ENCODE assay signal across 19 cellular contexts in the genomic region with DNA sequence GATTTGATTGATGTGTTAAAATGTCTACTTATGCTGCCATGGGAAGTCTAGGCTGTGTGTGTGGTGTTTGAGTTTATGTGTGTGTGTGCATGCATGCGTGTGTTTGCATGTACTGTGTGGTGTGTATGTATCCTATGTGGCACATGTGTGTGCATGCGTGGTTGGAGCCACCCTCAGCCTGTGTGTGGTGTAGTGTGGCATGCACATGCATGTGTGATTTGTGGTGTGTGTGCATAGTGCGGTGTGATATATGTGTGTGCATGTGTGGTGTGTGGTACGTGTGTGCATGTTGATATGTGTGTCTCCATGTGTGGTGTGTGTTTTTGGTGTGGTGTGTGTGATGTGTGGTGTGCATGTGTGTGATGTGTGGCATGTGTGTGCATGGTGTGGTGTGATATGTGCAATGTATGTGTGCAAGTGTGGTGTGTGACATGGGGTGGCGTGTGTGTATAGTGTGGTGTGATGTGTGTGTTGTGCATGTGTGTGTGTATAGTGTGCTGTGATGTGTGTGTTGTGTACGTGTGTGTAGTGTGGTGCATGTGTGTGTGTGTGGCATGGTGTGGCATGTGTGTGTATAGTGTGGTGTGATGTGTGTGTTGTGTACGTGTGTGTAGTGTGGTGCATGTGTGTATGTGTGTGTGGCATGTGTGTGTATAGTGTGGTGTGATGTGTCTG.
DNase-seq lines count a peak whose midpoint lies in the region; ATAC-seq and TF ChIP-seq lines count a peak whose summit lies in the region.
"Had no signal": no experiment of that assay in that cellular context is flagged by ENCODE, and none has a peak within 500 bp of the region (broad histone marks: within the 10 kb centered on the region; RNA-seq: fewer than 3 reads in every experiment).

No MANE protein-coding gene starts in this region.

- no peak overlapping the region for H3K27ac ChIP-seq in sigmoid colon

- POLR2A ChIA-PET in WTC11 (lab: Charles Lee): no interaction called here

- no peak overlapping the region for H3K4me3 ChIP-seq in sigmoid colon
- H3K4me3 ChIP-seq: MG63 had no signal

- H3K27ac Mint-ChIP-seq in WTC11: no peak overlapping the region
- no peak overlapping the region for H3K27ac Mint-ChIP-seq in endothelial cell (ENCODE audit: unreplicated experiment)
- H3K27ac Mint-ChIP-seq: CD4-positive, alpha-beta memory T cell had no signal

- no peaks in the 10 kb centered on the region for H3K4me1 Mint-ChIP-seq in WTC11
- H3K4me1 Mint-ChIP-seq in endothelial cell (ENCODE audit: unreplicated experiment): no peaks in the 10 kb centered on the region
- H3K4me1 Mint-ChIP-seq: CD4-positive, alpha-beta memory T cell had no signal

- H3K36me3 ChIP-seq in sigmoid colon: no peaks in the 10 kb centered on the region
- H3K36me3 ChIP-seq: BE2C, MG63 had no signal

- DNase-seq in activated CD8-positive, alpha-beta memory T cell treated with anti-CD3 and anti-CD28 coated beads, Interleukin-2, amount 50 U/mL, for 4 hours: peak; percentile 0
- no peak for DNase-seq in activated CD8-positive, alpha-beta memory T cell treated with anti-CD3 and anti-CD28 coated beads for 24 hours
- DNase-seq in WTC11 (ENCODE audit: low spot score): no peak
- DNase-seq in left lobe of liver (ENCODE audit: low spot score): peak; percentile 21
- DNase-seq in sigmoid colon: peak; percentile 44
- DNase-seq in NCI-H748 (lab: John Stamatoyannopoulos, UW; ENCODE audit: unreplicated experiment): no peak
- no peak for DNase-seq in endothelial cell (ENCODE audit: low spot score)
- DNase-seq: 8988T; BE2C; CD4-positive, alpha-beta memory T cell; DMS79; Karpas-422; MG63; NCI-H1092; NCI-H146; NCI-H2081 treated with DMSO at 0.1 percent for 48 hours; NCI-H510A treated with DMSO at 0.1 percent for 48 hours; SHP77 had no signal

- TF ChIP-seq POLR2A in sigmoid colon (IDR thresholded peaks at IDR 0.05): no peak

- TF ChIP-seq EP300 in sigmoid colon (IDR thresholded peaks at IDR 0.05): no peak

- H3K4me1 ChIP-seq in sigmoid colon: peaks cover 0 to 23% (median 16%) of the 10 kb centered on the region in 4 donors
- H3K4me1 ChIP-seq: BE2C had no signal

- CTCF ChIA-PET in WTC11 (lab: Charles Lee): no interaction called here

- H3K27me3 ChIP-seq in sigmoid colon: no peaks in the 10 kb centered on the region
- H3K27me3 ChIP-seq: BE2C, MG63 had no signal

- 93% methylated on average over 7 of the region's 7 CpGs for WGBS in sigmoid colon, 2 donors

- peaks cover 3% of the 10 kb centered on the region for H3K27me3 Mint-ChIP-seq in WTC11 (ENCODE audit: low read depth)
- peaks cover 5% of the 10 kb centered on the region for H3K27me3 Mint-ChIP-seq in endothelial cell (ENCODE audit: unreplicated experiment)
- H3K27me3 Mint-ChIP-seq: CD4-positive, alpha-beta memory T cell had no signal

- peaks cover 5% of the 10 kb centered on the region for H3K36me3 Mint-ChIP-seq in WTC11
- H3K36me3 Mint-ChIP-seq in endothelial cell (ENCODE audit: low read depth, unreplicated experiment): peaks cover 2% of the 10 kb centered on the region
- H3K36me3 Mint-ChIP-seq: CD4-positive, alpha-beta memory T cell had no signal

- intact Hi-C loops in sigmoid colon (cut with DNase I): no loop called here

- H3K9me3 Mint-ChIP-seq in WTC11 (peaks cover 24% of the 10 kb centered on the region), endothelial cell (ENCODE audit: unreplicated experiment) (no peaks in the 10 kb centered on the region)
- H3K9me3 Mint-ChIP-seq: CD4-positive, alpha-beta memory T cell had no signal

- ATAC-seq in WTC11 (no peak), left lobe of liver (no peak), HG02571 (IDR thresholded peaks at IDR 0.05; ENCODE audit: unreplicated experiment) (no peak)

- TF ChIP-seq CTCF in WTC11 (IDR thresholded peaks at IDR 0.05) (no peak), sigmoid colon (IDR thresholded peaks at IDR 0.05) (no peak), endothelial cell (IDR thresholded peaks at IDR 0.05; ENCODE audit: unreplicated experiment) (no peak)

- H3K9me3 ChIP-seq in sigmoid colon: no peaks in the 10 kb centered on the region
- H3K9me3 ChIP-seq: BE2C, MG63 had no signal

- H3K4me3 Mint-ChIP-seq in WTC11: no peak overlapping the region
- no peak overlapping the region for H3K4me3 Mint-ChIP-seq in endothelial cell (ENCODE audit: unreplicated experiment)
- H3K4me3 Mint-ChIP-seq: CD4-positive, alpha-beta memory T cell had no signal

TF ChIP-seq in WTC11, 78 proteins besides CTCF, POLR2A, EP300 and RAD21:
- TF ChIP-seq NFE2L1 (CRISPR knock-in tag; IDR thresholded peaks at IDR 0.05): peak; percentile 30; the same call in 1 of the 2 replicates
- TF ChIP-seq SP1 (CRISPR knock-in tag; conservative IDR thresholded peaks at IDR 0.05): no peak

Comparison
In these comparisons a context has a peak if more than half of its experiments do, and no peak if none do; other contexts are left out.
1. DNase-seq: peak in activated CD8-positive, alpha-beta memory T cell treated with anti-CD3 and anti-CD28 coated beads, Interleukin-2, amount 50 U/mL, for 4 hours (single experiment), left lobe of liver (single experiment) and sigmoid colon (single experiment); none in activated CD8-positive, alpha-beta memory T cell treated with anti-CD3 and anti-CD28 coated beads for 24 hours (single experiment), WTC11 (single experiment), NCI-H748 (single experiment) and endothelial cell (single experiment).